ENCODE assay signal across 13 cellular contexts in genomic region chr2:67389788-67390187, GRCh38. TPM values are rescaled to one million over a fixed set of nuclear protein-coding genes. Genes with fewer than 3 reads are reported as not detected.
DNase-seq lines count a peak whose midpoint lies in the region; ATAC-seq and TF ChIP-seq lines count a peak whose summit lies in the region.
"Had no signal": no experiment of that assay in that cellular context is flagged by ENCODE, and none has a peak within 500 bp of the region (broad histone marks: within the 10 kb centered on the region; RNA-seq: fewer than 3 reads in every experiment).

No MANE protein-coding gene starts in this region.

- TF ChIP-seq CTCF in ascending aorta (IDR thresholded peaks at IDR 0.05), result no peak
- no peak for TF ChIP-seq CTCF in left lung (IDR thresholded peaks at IDR 0.05)

- H3K36me3 ChIP-seq in HUES48 (ENCODE audit: control insufficient read depth, insufficient read depth, low read length) (no peaks in the 10 kb centered on the region), ascending aorta (no peaks in the 10 kb centered on the region), left lung (no peaks in the 10 kb centered on the region)
- H3K36me3 ChIP-seq: Peyer's patch had no signal

- DNase-seq in ascending aorta (ENCODE audit: low spot score in 2 of 2) (no peak), left lung (no peak), NCI-H1417 treated with DMSO at 0.1 percent for 48 hours (lab: John Stamatoyannopoulos, UW) (no peak), KG1 (lab: John Stamatoyannopoulos, UW) (no peak), GDM1 (lab: John Stamatoyannopoulos, UW) (no peak)
- no peak for DNase-seq in activated CD4-positive, alpha-beta T cell treated with anti-CD3 and anti-CD28 coated beads for 4 hours
- DNase-seq: activated naive CD4-positive, alpha-beta T cell treated with Interleukin-2 at 50 U/mL for 16 hours; NCI-H2029 treated with DMSO at 0.1 percent for 48 hours; NCI-H526; Peyer's patch had no signal

- peak overlapping the region; percentile 45 for H3K9ac ChIP-seq in HUES48 (ENCODE audit: low read depth, low read length)
- H3K9ac ChIP-seq: parathyroid adenoma had no signal

- intact Hi-C loops in ascending aorta (cut with DNase I) (loop anchor here (5.0 to 10.0 kb wide), 8 partner anchors 65 to 865 kb away; partner anchors contain the start of genes C1D and PPP3R1), left lung (cut with DNase I) (no loop called here)

- no peaks in the 10 kb centered on the region for H3K27me3 ChIP-seq in HUES48 (ENCODE audit: control insufficient read depth, insufficient read depth, low read length)
- no peaks in the 10 kb centered on the region for H3K27me3 ChIP-seq in ascending aorta
- no peaks in the 10 kb centered on the region for H3K27me3 ChIP-seq in left lung
- H3K27me3 ChIP-seq: Peyer's patch had no signal

- ATAC-seq in left lung, result no peak

- no peaks in the 10 kb centered on the region for H3K9me3 ChIP-seq in HUES48 (ENCODE audit: control insufficient read depth, insufficient read depth, low read length)
- no peaks in the 10 kb centered on the region for H3K9me3 ChIP-seq in ascending aorta
- no peaks in the 10 kb centered on the region for H3K9me3 ChIP-seq in left lung
- H3K9me3 ChIP-seq: Peyer's patch had no signal

- H3K4me3 ChIP-seq in HUES48 (ENCODE audit: low read depth, low read length) (no peak overlapping the region), ascending aorta (no peak overlapping the region), left lung (no peak overlapping the region)
- H3K4me3 ChIP-seq: Peyer's patch had no signal

- H3K4me1 ChIP-seq in HUES48 (ENCODE audit: control insufficient read depth, insufficient read depth, low read length) (peaks cover 41% of the 10 kb centered on the region), ascending aorta (peaks cover 6 to 37% of the 10 kb centered on the region in 2 donors), left lung (peaks cover 0 to 7% of the 10 kb centered on the region in 2 donors)
- H3K4me1 ChIP-seq: parathyroid adenoma, Peyer's patch had no signal

- H3K27ac ChIP-seq in HUES48 (ENCODE audit: low read depth, low read length) (peak overlapping the region; percentile 53), ascending aorta (peak overlapping the region; percentile 64 to 73), left lung (peak overlapping the region; percentile 7 to 50), temporal lobe (ENCODE audit: low read depth, low read length) (peak overlapping the region; percentile 3)
- H3K27ac ChIP-seq: parathyroid adenoma had no signal

RNA-seq across cellular contexts. Expression of gene ETAA1, which starts 7.3 kb away (rescaled TPM):
- total RNA-seq in ascending aorta, result 5.4 TPM
- total RNA-seq in left lung, result 10 to 100 TPM; 11.8 to 12.7 TPM
- 17.2 TPM for total RNA-seq in temporal lobe

Comparison
In these comparisons a context has a peak if more than half of its experiments do, and no peak if none do; other contexts are left out.
1. H3K27ac ChIP-seq: peak in every context shown above with its lines; median percentile 68 in ascending aorta; 53 in HUES48; 28 in left lung; 3 in temporal lobe.